ENCODE assay signal across 8 cellular contexts in genomic region chr12:123389560-123390351, GRCh38. TPM values are rescaled to one million over a fixed set of nuclear protein-coding genes. Genes with fewer than 3 reads are reported as not detected.
A peak's percentile ranks its signal among the peaks of the same experiment; 100 is the strongest.
DNase-seq lines count a peak whose midpoint lies in the region; ATAC-seq and TF ChIP-seq lines count a peak whose summit lies in the region.

No MANE protein-coding gene starts in this region.

- H3K4me1 ChIP-seq in OCI-LY7 (ENCODE audit: insufficient read depth, low read length, poor library complexity, severe bottlenecking) (peaks cover 44% of the 10 kb centered on the region), adrenal gland (replicated peaks in 1 of 2) (peaks cover 13 to 33% of the 10 kb centered on the region in 2 donors), iPS-15b (ENCODE audit: control insufficient read depth, insufficient read depth, low read length) (peaks cover 11% of the 10 kb centered on the region), skeletal muscle tissue (ENCODE audit: control insufficient read depth in 3 of 3, insufficient read depth in 3 of 3, low read length in 3 of 3) (peaks cover 37 to 51% (median 38%) of the 10 kb centered on the region in 3 donors)

- CTCF ChIA-PET in OCI-LY7 (lab: Charles Lee; ENCODE audit: unreplicated experiment): interaction anchor here (0.5 kb wide), 1 partner anchor 13 kb away, joined by 5 read pairs; no protein-coding TSS in a partner anchor

- H3K9me3 ChIP-seq in OCI-LY7 (ENCODE audit: low read length) (no peaks in the 10 kb centered on the region), adrenal gland (replicated peaks in 1 of 3) (no peaks in the 10 kb centered on the region), iPS-15b (ENCODE audit: control insufficient read depth, insufficient read depth, low read length) (no peaks in the 10 kb centered on the region), skeletal muscle tissue (ENCODE audit: control insufficient read depth in 3 of 3, low read length in 3 of 3) (no peaks in the 10 kb centered on the region)

- peak overlapping the region; percentile 49; the same call in 1 of the 2 replicates for H2AFZ ChIP-seq in OCI-LY7 (ENCODE audit: low read length)

- peak overlapping the region; percentile 60 for H3K9ac ChIP-seq in iPS-15b (ENCODE audit: low read depth, low read length)
- H3K9ac ChIP-seq in skeletal muscle tissue (ENCODE audit: low read depth in 1 of 3, low read length in 3 of 3): peak overlapping the region; percentile 76 to 91 (median 81)

- peak in 1 of 2 donors; percentile 42 for TF ChIP-seq POLR2A in adrenal gland (IDR thresholded peaks at IDR 0.05)

- H3K27me3 ChIP-seq in adrenal gland: no peaks in the 10 kb centered on the region
- H3K27me3 ChIP-seq in iPS-15b (ENCODE audit: control insufficient read depth, insufficient read depth, low read length): peaks cover 6% of the 10 kb centered on the region
- H3K27me3 ChIP-seq in skeletal muscle tissue (ENCODE audit: control insufficient read depth in 3 of 3, insufficient read depth in 3 of 3, low read length in 3 of 3): no peaks in the 10 kb centered on the region

- peaks cover 46% of the 10 kb centered on the region for H3K79me2 ChIP-seq in OCI-LY7 (ENCODE audit: insufficient read depth, low read depth, low read length)

- BruUV-seq in OCI-LY7 (replicated peaks; lab: Mats Ljungman, UMichigan): no TSS peak

- intact Hi-C loops in OCI-LY7 (cut with micrococcal nuclease; ENCODE audit: unreplicated experiment) (loop anchor here (1.0 to 5.0 kb wide), 4 partner anchors 24 to 193 kb away; partner anchors contain the start of genes SNRNP35 and TMED2), adrenal gland (cut with DNase I) (no loop called here)

- 3 to 13% (median 3%) methylated on average over 7 to 66 of the region's 66 CpGs; no CpG with 5 or more reads in 1 of the 4 donors for WGBS in adrenal gland, 4 donors

- H4K20me1 ChIP-seq in OCI-LY7 (ENCODE audit: insufficient read depth, low read length): no peaks in the 10 kb centered on the region

- TF ChIP-seq CTCF in OCI-LY7 (conservative IDR thresholded peaks at IDR 0.05; ENCODE audit: low read length) (no peak), adrenal gland (IDR thresholded peaks at IDR 0.05) (no peak)

- peak; percentile 55 for DNase-seq in COLO668 (lab: John Stamatoyannopoulos, UW; ENCODE audit: unreplicated experiment)
- peak; percentile 43 for DNase-seq in OCI-LY7 (ENCODE audit: low spot score)
- DNase-seq in adrenal gland: peak; percentile 37 to 68 (median 62)
- no peak for DNase-seq in NCI-H128 (lab: John Stamatoyannopoulos, UW; ENCODE audit: unreplicated experiment)

- peak overlapping the region; percentile 50 for H3K27ac ChIP-seq in OCI-LY7 (ENCODE audit: low read depth, low read length, poor library complexity, severe bottlenecking)
- peak overlapping the region in 4 of 5 donors; percentile 66 to 98 (median 81) for H3K27ac ChIP-seq in adrenal gland
- H3K27ac ChIP-seq in skeletal muscle tissue (ENCODE audit: low read depth, low read length): peak overlapping the region; percentile 89

- POLR2A ChIA-PET in OCI-LY7 (lab: Charles Lee): no interaction called here

- no peaks in the 10 kb centered on the region for H3K9me2 ChIP-seq in OCI-LY7 (ENCODE audit: insufficient read depth, low read length)

- H3K4me2 ChIP-seq in OCI-LY7 (ENCODE audit: low read length): peak overlapping the region; percentile 79

- ATAC-seq in GM21423 (IDR thresholded peaks at IDR 0.05; ENCODE audit: unreplicated experiment) (peak; percentile 16), GM21786 (IDR thresholded peaks at IDR 0.05; ENCODE audit: unreplicated experiment) (no peak)

- peak overlapping the region; percentile 90 for H3K4me3 ChIP-seq in OCI-LY7 (ENCODE audit: low read depth, low read length, poor library complexity, severe bottlenecking)
- H3K4me3 ChIP-seq in adrenal gland: peak overlapping the region in 3 of 4 donors; percentile 33 to 88 (median 44)
- peak overlapping the region; percentile 55 for H3K4me3 ChIP-seq in iPS-15b (ENCODE audit: low read depth, low read length)
- H3K4me3 ChIP-seq in skeletal muscle tissue (ENCODE audit: low read length in 3 of 3): peak overlapping the region; percentile 65 to 75 (median 74)

- H3K36me3 ChIP-seq in OCI-LY7 (ENCODE audit: insufficient read depth, low read length): peaks cover 52% of the 10 kb centered on the region
- H3K36me3 ChIP-seq in adrenal gland (replicated peaks in 1 of 2): peaks cover 0 to 42% of the 10 kb centered on the region in 2 donors
- H3K36me3 ChIP-seq in iPS-15b (ENCODE audit: control insufficient read depth, insufficient read depth, low read length): peaks cover 21% of the 10 kb centered on the region
- peaks cover 25 to 30% (median 29%) of the 10 kb centered on the region in 3 donors for H3K36me3 ChIP-seq in skeletal muscle tissue (ENCODE audit: control insufficient read depth in 3 of 3, insufficient read depth in 3 of 3, low read length in 3 of 3)

RNA-seq across cellular contexts. Expression of gene KMT5A, which starts 5.8 kb away (rescaled TPM):
- total RNA-seq in OCI-LY7 (2014; rRNA removed; shearing (Covaris generic)): 87.8 and 101 TPM in 2 replicates
- total RNA-seq in OCI-LY7 (2022) (149 and 153 TPM in 2 replicates), adrenal gland (10 to 100 TPM; 17.2 to 29.4 (median 24.0) TPM), skeletal muscle tissue (19.3 TPM)
- polyA plus RNA-seq in adrenal gland: 10 to 100 TPM; 18.0 to 37.3 (median 23.6) TPM

RNA-seq across cellular contexts. Expression of gene SBNO1, which starts 25.1 kb away (rescaled TPM):
- 23.7 and 31.2 TPM in 2 replicates for total RNA-seq in OCI-LY7 (2014; rRNA removed; shearing (Covaris generic))
- total RNA-seq in OCI-LY7 (2022) (57.3 and 57.9 TPM in 2 replicates), adrenal gland (10 to 100 TPM; 10.3 to 30.9 (median 24.9) TPM), skeletal muscle tissue (11.5 TPM)
- 10 to 100 TPM in 1 of 3 donors, 1 to 10 TPM in 2; 3.8 to 20.7 (median 5.7) TPM for polyA plus RNA-seq in adrenal gland

RNA-seq across cellular contexts. Expression of gene RILPL2, which starts 46.7 kb away (rescaled TPM):
- total RNA-seq in OCI-LY7 (2014; rRNA removed; shearing (Covaris generic)): 3.4 and 4.0 TPM in 2 replicates
- total RNA-seq in OCI-LY7 (2022): 5.5 and 6.8 TPM in 2 replicates
- 1 to 10 TPM; 1.5 to 6.6 (median 4.4) TPM for total RNA-seq in adrenal gland
- 1 to 10 TPM; 2.5 to 4.4 (median 3.8) TPM for polyA plus RNA-seq in adrenal gland
- total RNA-seq in skeletal muscle tissue: 1.0 TPM
